1 cellular context compared by ENCODE assay signal in genomic region chr13:77026255-77026782, GRCh38.
TF ChIP-seq lines count a peak whose summit lies in the region.

No MANE protein-coding gene starts in this region.

TF ChIP-seq in GM23338, 12 proteins besides CTCF, POLR2A, EP300 and RAD21 (continued from another document):
- no peak for TF ChIP-seq ZNF462 (CRISPR knock-in tag; IDR thresholded peaks at IDR 0.05)
